1 cellular context compared by ENCODE assay signal in genomic region chr1:8604041-8604942, GRCh38.
TF ChIP-seq lines count a peak whose summit lies in the region.

No MANE protein-coding gene starts in this region.

TF ChIP-seq in SK-N-SH, 30 proteins besides CTCF, POLR2A, EP300 and RAD21 (continued from another document):
- TF ChIP-seq MAX (IDR thresholded peaks at IDR 0.05; ENCODE audit: low read depth), result no peak
